Comparison of ENCODE assay signal across 23 cellular contexts in the genomic region with DNA sequence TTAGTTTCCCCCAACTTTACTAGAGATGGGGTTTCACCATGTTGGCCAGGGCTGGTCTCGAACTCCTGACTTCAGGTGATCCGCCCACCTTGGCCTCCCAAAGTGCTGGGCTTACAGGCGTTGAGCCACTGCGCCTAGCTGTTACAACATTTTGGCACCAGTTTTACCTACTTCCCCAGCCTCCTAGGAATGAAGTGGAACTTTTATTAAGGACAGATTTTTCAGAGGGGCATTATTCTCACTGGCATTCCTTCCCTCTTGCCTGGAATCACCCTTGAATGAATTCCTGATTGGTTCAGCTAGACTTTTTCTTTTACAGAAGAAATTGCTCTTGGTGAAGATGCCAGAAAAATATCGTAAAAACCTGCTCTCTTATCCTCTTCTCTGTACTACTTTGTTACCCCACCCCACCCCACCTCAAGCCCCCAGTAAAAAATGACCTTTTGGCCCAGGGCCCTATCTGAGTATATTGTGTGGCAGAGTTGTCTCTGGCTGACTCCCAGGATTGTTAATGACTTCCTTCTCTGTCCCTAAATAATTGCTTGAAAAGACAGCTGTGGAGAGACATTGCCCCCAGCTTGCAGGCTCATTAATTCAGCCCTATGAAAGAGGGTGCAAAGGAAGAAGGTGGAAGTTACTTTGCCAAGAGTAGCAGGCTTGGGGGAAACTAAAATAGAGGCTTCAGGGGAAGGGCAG.
DNase-seq lines count a peak whose midpoint lies in the region; TF ChIP-seq lines count a peak whose summit lies in the region.
"Had no signal": no experiment of that assay in that cellular context is flagged by ENCODE, and none has a peak within 500 bp of the region (broad histone marks: within the 10 kb centered on the region; RNA-seq: fewer than 3 reads in every experiment).

No MANE protein-coding gene starts in this region.

- peak; percentile 24 for DNase-seq in DMS79 treated with DMSO at 0.1 percent for 48 hours (lab: John Stamatoyannopoulos, UW)
- no peak for DNase-seq in DMS79 (lab: John Stamatoyannopoulos, UW)
- peak; percentile 26 for DNase-seq in SK-N-MC (ENCODE audit: low read depth, low spot score)
- DNase-seq in mesothelial cell of epicardium (ENCODE audit: low spot score in 2 of 2, unreplicated experiment in 2 of 2), result no peak
- DNase-seq in NOMO-1 treated with DMSO at 0.1 percent for 48 hours (lab: John Stamatoyannopoulos, UW; ENCODE audit: unreplicated experiment), result no peak
- no peak for DNase-seq in SHP77 (lab: John Stamatoyannopoulos, UW)
- no peak for DNase-seq in LoVo (ENCODE audit: low spot score)
- DNase-seq: 8988T; activated CD4-positive, alpha-beta T cell treated with anti-CD3 and anti-CD28 coated beads, Interleukin-2, amount 50 U/mL, for 4 hours; activated gamma-delta T cell treated with Interleukin-2 at 50 U/mL for 16 hours; activated T-cell treated with anti-CD3 and anti-CD28 coated beads for 4 hours; adrenal gland; lower lobe of right lung; NCI-H1930; NCI-H526; PC-3; trophoblast cell had no signal

- H3K4me3 ChIP-seq in HEK293 (ENCODE audit: low read depth, low read length) (no peak overlapping the region), SK-N-MC (peak overlapping the region; percentile 6; the same call in 1 of the 2 replicates)
- H3K4me3 ChIP-seq: adrenal gland, cardiac muscle cell, lower lobe of right lung, right atrium auricular region, SJSA1 had no signal

- peak overlapping the region; percentile 7 for H3K27ac Mint-ChIP-seq in mesothelial cell of epicardium
- H3K27ac Mint-ChIP-seq: T-helper 2 cell treated with Interferon-gamma antibody and Interleukin-4, amounts not matched to agents 5 μg/mL and 100 μg/mL, for 36 hours; WTC11 had no signal

- no peaks in the 10 kb centered on the region for H3K36me3 Mint-ChIP-seq in mesothelial cell of epicardium
- H3K36me3 Mint-ChIP-seq: WTC11 had no signal

- H3K36me3 ChIP-seq in HEK293 (ENCODE audit: control insufficient read depth in 2 of 2, insufficient read depth in 1 of 2, low read length in 2 of 2) (no peaks in the 10 kb centered on the region), SK-N-MC (ENCODE audit: insufficient read depth, low read length) (no peaks in the 10 kb centered on the region)
- H3K36me3 ChIP-seq: adrenal gland, cardiac muscle cell, lower lobe of right lung, right atrium auricular region, SJSA1 had no signal

- TF ChIP-seq CTCF in HEK293 (tag by site-specific recombination; IDR thresholded peaks at IDR 0.05) (no peak), mesothelial cell of epicardium (IDR thresholded peaks at IDR 0.05; ENCODE audit: unreplicated experiment) (no peak)

- peaks cover 58% of the 10 kb centered on the region for H3K4me1 Mint-ChIP-seq in mesothelial cell of epicardium

- H3K27me3 Mint-ChIP-seq in mesothelial cell of epicardium (ENCODE audit: low read depth), result no peaks in the 10 kb centered on the region

- H3K9me3 ChIP-seq in HEK293 (ENCODE audit: control insufficient read depth, insufficient read depth, low read depth, low read length) (no peaks in the 10 kb centered on the region), SK-N-MC (ENCODE audit: low read depth, low read length) (no peaks in the 10 kb centered on the region)
- H3K9me3 ChIP-seq: adrenal gland, lower lobe of right lung, right atrium auricular region, SJSA1 had no signal

- peak overlapping the region; percentile 19; the same call in 1 of the 2 replicates for H3K27ac ChIP-seq in HEK293 (ENCODE audit: extremely low read depth, low read depth, low read length)
- peak overlapping the region; percentile 16; the same call in 1 of the 2 replicates for H3K27ac ChIP-seq in SK-N-MC
- H3K27ac ChIP-seq: adrenal gland, cardiac muscle cell, lower lobe of right lung, right atrium auricular region, SJSA1 had no signal

- H3K4me1 ChIP-seq in HEK293 (ENCODE audit: control insufficient read depth, insufficient read depth, low read length), result peaks cover 28% of the 10 kb centered on the region
- H3K4me1 ChIP-seq: SJSA1 had no signal

- CTCF ChIA-PET in HEK293 (lab: Yijun Ruan, JAX), result no interaction called here

- no peak overlapping the region for H3K9ac ChIP-seq in SK-N-MC (ENCODE audit: insufficient read length)

- H3K4me3 Mint-ChIP-seq in mesothelial cell of epicardium, result no peak overlapping the region
- H3K4me3 Mint-ChIP-seq: T-helper 2 cell treated with Interferon-gamma antibody and Interleukin-4, amounts not matched to agents 5 μg/mL and 100 μg/mL, for 36 hours; WTC11 had no signal

- no peaks in the 10 kb centered on the region for H3K9me3 Mint-ChIP-seq in mesothelial cell of epicardium
- H3K9me3 Mint-ChIP-seq: WTC11 had no signal

- POLR2A ChIA-PET in HEK293 (lab: Yijun Ruan, JAX), result interaction anchor here (0.7 kb wide), 1 partner anchor 48 kb away, joined by 3 read pairs; no protein-coding TSS in a partner anchor

TF ChIP-seq in HEK293, 187 proteins besides CTCF, POLR2A, EP300 and RAD21:
- no peak for TF ChIP-seq BCL11B (tag by site-specific recombination; IDR thresholded peaks at IDR 0.05; ENCODE audit: low read depth)
- TF ChIP-seq, protein P1, sequence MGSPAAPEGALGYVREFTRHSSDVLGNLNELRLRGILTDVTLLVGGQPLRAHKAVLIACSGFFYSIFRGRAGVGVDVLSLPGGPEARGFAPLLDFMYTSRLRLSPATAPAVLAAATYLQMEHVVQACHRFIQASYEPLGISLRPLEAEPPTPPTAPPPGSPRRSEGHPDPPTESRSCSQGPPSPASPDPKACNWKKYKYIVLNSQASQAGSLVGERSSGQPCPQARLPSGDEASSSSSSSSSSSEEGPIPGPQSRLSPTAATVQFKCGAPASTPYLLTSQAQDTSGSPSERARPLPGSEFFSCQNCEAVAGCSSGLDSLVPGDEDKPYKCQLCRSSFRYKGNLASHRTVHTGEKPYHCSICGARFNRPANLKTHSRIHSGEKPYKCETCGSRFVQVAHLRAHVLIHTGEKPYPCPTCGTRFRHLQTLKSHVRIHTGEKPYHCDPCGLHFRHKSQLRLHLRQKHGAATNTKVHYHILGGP (tag by site-specific recombination; IDR thresholded peaks at IDR 0.05), result no peak
- TF ChIP-seq GLIS1 (tag by site-specific recombination; IDR thresholded peaks at IDR 0.05), result peak; percentile 67
- no peak for TF ChIP-seq REPIN1 (tag by site-specific recombination; IDR thresholded peaks at IDR 0.05; ENCODE audit: low read depth)
- no peak for TF ChIP-seq ZNF433 (tag by site-specific recombination; IDR thresholded peaks at IDR 0.05; ENCODE audit: low read depth)
- 0 out of 2 replicates have a peak, but pooled peaks have one; percentile 26 for TF ChIP-seq IKZF3 (tag by site-specific recombination; IDR thresholded peaks at IDR 0.05)
- TF ChIP-seq SCRT1 (tag by site-specific recombination; IDR thresholded peaks at IDR 0.05; ENCODE audit: borderline replicate concordance), result no peak
- TF ChIP-seq OSR2 (tag by site-specific recombination; IDR thresholded peaks at IDR 0.05), result peak; percentile 53; the same call in 1 of the 2 replicates
- TF ChIP-seq ZNF248 (tag by site-specific recombination; IDR thresholded peaks at IDR 0.05), result no peak
- TF ChIP-seq, protein P2, sequence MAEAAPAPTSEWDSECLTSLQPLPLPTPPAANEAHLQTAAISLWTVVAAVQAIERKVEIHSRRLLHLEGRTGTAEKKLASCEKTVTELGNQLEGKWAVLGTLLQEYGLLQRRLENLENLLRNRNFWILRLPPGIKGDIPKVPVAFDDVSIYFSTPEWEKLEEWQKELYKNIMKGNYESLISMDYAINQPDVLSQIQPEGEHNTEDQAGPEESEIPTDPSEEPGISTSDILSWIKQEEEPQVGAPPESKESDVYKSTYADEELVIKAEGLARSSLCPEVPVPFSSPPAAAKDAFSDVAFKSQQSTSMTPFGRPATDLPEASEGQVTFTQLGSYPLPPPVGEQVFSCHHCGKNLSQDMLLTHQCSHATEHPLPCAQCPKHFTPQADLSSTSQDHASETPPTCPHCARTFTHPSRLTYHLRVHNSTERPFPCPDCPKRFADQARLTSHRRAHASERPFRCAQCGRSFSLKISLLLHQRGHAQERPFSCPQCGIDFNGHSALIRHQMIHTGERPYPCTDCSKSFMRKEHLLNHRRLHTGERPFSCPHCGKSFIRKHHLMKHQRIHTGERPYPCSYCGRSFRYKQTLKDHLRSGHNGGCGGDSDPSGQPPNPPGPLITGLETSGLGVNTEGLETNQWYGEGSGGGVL (tag by site-specific recombination; IDR thresholded peaks at IDR 0.05), result 0 out of 2 replicates have a peak, but pooled peaks have one; percentile 11
- TF ChIP-seq, protein P3, sequence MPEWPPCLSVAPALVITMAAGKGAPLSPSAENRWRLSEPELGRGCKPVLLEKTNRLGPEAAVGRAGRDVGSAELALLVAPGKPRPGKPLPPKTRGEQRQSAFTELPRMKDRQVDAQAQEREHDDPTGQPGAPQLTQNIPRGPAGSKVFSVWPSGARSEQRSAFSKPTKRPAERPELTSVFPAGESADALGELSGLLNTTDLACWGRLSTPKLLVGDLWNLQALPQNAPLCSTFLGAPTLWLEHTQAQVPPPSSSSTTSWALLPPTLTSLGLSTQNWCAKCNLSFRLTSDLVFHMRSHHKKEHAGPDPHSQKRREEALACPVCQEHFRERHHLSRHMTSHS (tag by site-specific recombination; IDR thresholded peaks at IDR 0.05), result no peak
- TF ChIP-seq ZNF658 (tag by site-specific recombination; IDR thresholded peaks at IDR 0.05), result no peak
- peak; percentile 52 for TF ChIP-seq FEZF1 (tag by site-specific recombination; IDR thresholded peaks at IDR 0.05)
TF ChIP-seq in HEK293: peak in this region for 5.

Comparison
In these comparisons a context has a peak if more than half of its experiments do, and no peak if none do; other contexts are left out.
1. DNase-seq: peak in DMS79 treated with DMSO at 0.1 percent for 48 hours (single experiment) and SK-N-MC (single experiment); none in DMS79 (single experiment), mesothelial cell of epicardium (0 of 2), NOMO-1 treated with DMSO at 0.1 percent for 48 hours (single experiment), SHP77 (0 of 2) and LoVo (single experiment).